Comparison of ENCODE assay signal across 34 cellular contexts in the genomic region with DNA sequence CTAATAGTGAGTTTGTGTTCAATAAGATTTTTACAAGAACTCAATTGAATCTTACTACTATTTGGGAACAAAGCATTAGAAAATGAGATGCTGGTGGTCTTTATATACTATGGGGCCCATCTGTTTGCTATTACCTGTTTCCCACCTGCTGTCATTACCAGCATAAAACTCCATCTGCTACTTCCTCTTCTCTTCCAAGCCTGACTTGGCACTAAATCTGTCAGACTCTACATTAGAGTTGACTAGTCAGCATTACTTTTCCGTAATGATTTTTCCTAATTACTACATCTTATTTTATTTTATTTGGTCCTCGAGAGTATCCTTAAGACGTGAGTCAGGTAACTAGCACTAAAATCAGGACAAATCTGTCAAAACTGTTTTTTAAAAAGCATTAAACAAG.
DNase-seq lines count a peak whose midpoint lies in the region; ATAC-seq, FAIRE-seq and TF ChIP-seq lines count a peak whose summit lies in the region.
"Had no signal": no experiment of that assay in that cellular context is flagged by ENCODE, and none has a peak within 500 bp of the region (broad histone marks: within the 10 kb centered on the region; RNA-seq: fewer than 3 reads in every experiment).

No MANE protein-coding gene starts in this region.

- no peak overlapping the region for H2AK5ac ChIP-seq in IMR-90 (ENCODE audit: low read depth, low read length)

- H3K18ac ChIP-seq in IMR-90 (ENCODE audit: low read depth, low read length): no peak overlapping the region

- H3K9me3 Mint-ChIP-seq in endothelial cell (ENCODE audit: unreplicated experiment): no peaks in the 10 kb centered on the region
- no peaks in the 10 kb centered on the region for H3K9me3 Mint-ChIP-seq in activated CD4-positive, alpha-beta T cell treated with anti-CD3 and anti-CD28 coated beads, Interleukin-2, amount 10 ng/mL, durations not matched to agents 7 days and 5 days
- H3K9me3 Mint-ChIP-seq: activated T-helper 2 cell treated with anti-CD3 and anti-CD28 coated beads, Interferon-gamma antibody, Interleukin-2, Interleukin-4, amounts not matched to agents 10 μg/mL and 5 μg/mL and 100 μg/mL, durations not matched to agents 14 hours and 24 hours and 36 hours; central memory CD8-positive, alpha-beta T cell; T-cell had no signal

- no peaks in the 10 kb centered on the region for H3K79me2 ChIP-seq in K562 (ENCODE audit: control insufficient read depth, insufficient read depth, low read length)
- H3K79me2 ChIP-seq: parathyroid adenoma had no signal

- in situ Hi-C loops in IMR-90 (cut with MboI; ENCODE audit: low sequenced_read_pairs) (no loop called here), K562 (cut with MboI) (no loop called here)

- H2BK20ac ChIP-seq in IMR-90 (ENCODE audit: low read depth, low read length): 0 out of 2 replicates have a peak overlapping the region, but pooled peaks have one; percentile 80

- H3K27me3 ChIP-seq in IMR-90 (ENCODE audit: control insufficient read depth, insufficient read depth, low read length): no peaks in the 10 kb centered on the region
- peaks cover 0 to 4% of the 10 kb centered on the region in 2 experiments; a peak in 1 of 5 replicates for H3K27me3 ChIP-seq in K562 (ENCODE audit: control insufficient read depth in 2 of 2, insufficient read depth in 2 of 2, low read length in 2 of 2)
- H3K27me3 ChIP-seq: body of pancreas, esophagus muscularis mucosa, foreskin keratinocyte, heart left ventricle, right atrium auricular region, suprapubic skin, upper lobe of left lung had no signal

- CTCF ChIA-PET in IMR-90 (lab: Yijun Ruan, JAX) (no interaction called here), K562 (lab: Yijun Ruan, JAX; ENCODE audit: low intra/inter-chr PET ratio) (no interaction called here)
- CTCF ChIA-PET in activated CD4-positive, alpha-beta T cell treated with anti-CD3 and anti-CD28 coated beads, Interleukin-2, amount 10 ng/mL, durations not matched to agents 7 days and 5 days (lab: Charles Lee): no interaction called here

- no peak for TF ChIP-seq EP300 in K562 (IDR thresholded peaks at IDR 0.05; ENCODE audit: low read length)

- H3K9me3 ChIP-seq in IMR-90 (ENCODE audit: control insufficient read depth, insufficient read depth, low read length) (no peaks in the 10 kb centered on the region), K562 (replicated peaks; ENCODE audit: control insufficient read depth, insufficient read depth, low read depth, low read length) (no peaks in the 10 kb centered on the region)
- H3K9me3 ChIP-seq: body of pancreas, esophagus muscularis mucosa, heart left ventricle, left ventricle myocardium inferior, right atrium auricular region, suprapubic skin, upper lobe of left lung had no signal

- no peaks in the 10 kb centered on the region for H3K36me3 Mint-ChIP-seq in endothelial cell (ENCODE audit: low read depth, unreplicated experiment)
- H3K36me3 Mint-ChIP-seq in activated CD4-positive, alpha-beta T cell treated with anti-CD3 and anti-CD28 coated beads, Interleukin-2, amount 10 ng/mL, durations not matched to agents 7 days and 5 days (ENCODE audit: low read depth): no peaks in the 10 kb centered on the region
- H3K36me3 Mint-ChIP-seq: T-cell had no signal

- H2AK9ac ChIP-seq in IMR-90 (replicated peaks; ENCODE audit: low read depth, low read length, poor library complexity): no peak overlapping the region

- intact Hi-C loops in IMR-90 (cut with micrococcal nuclease): no loop called here
- intact Hi-C loops in K562 (cut with micrococcal nuclease): no loop called here

- H3K27ac ChIP-seq in IMR-90 (ENCODE audit: insufficient read depth, low read length) (no peak overlapping the region), K562 (ENCODE audit: extremely low read depth, low read depth, low read length) (no peak overlapping the region)
- H3K27ac ChIP-seq: 22Rv1, body of pancreas, C4-2B, esophagus muscularis mucosa, foreskin keratinocyte, heart left ventricle, left ventricle myocardium inferior, parathyroid adenoma, right atrium auricular region, suprapubic skin, upper lobe of left lung had no signal

- H2BK5ac ChIP-seq in IMR-90 (ENCODE audit: low read depth, low read length, poor library complexity, severe bottlenecking): no peak overlapping the region

- H3K4ac ChIP-seq in IMR-90 (ENCODE audit: low read depth, low read length): no peak overlapping the region

- no peaks in the 10 kb centered on the region for H4K20me1 ChIP-seq in IMR-90 (ENCODE audit: insufficient read depth, low read length)
- H4K20me1 ChIP-seq in K562 (replicated peaks; ENCODE audit: control insufficient read depth, insufficient read depth, low read length): no peaks in the 10 kb centered on the region

- H3K9ac ChIP-seq in IMR-90 (ENCODE audit: low read depth, low read length) (no peak overlapping the region), K562 (ENCODE audit: insufficient read depth in 1 of 2, low read depth in 2 of 2, low read length in 2 of 2) (no peak overlapping the region)
- H3K9ac ChIP-seq: parathyroid adenoma had no signal

- TF ChIP-seq RAD21 in IMR-90 (IDR thresholded peaks at IDR 0.05; ENCODE audit: low read length) (no peak), K562 (CRISPR knock-in tag; conservative IDR thresholded peaks at IDR 0.05 in 1 of 2, IDR thresholded peaks at IDR 0.05 in 1 of 2) (no peak)

- no peaks in the 10 kb centered on the region for H3K79me1 ChIP-seq in IMR-90 (ENCODE audit: low read depth in 1 of 2, low read length in 2 of 2)

- DNase-seq in DMS153 treated with DMSO at 0.1 percent for 48 hours (lab: John Stamatoyannopoulos, UW; ENCODE audit: unreplicated experiment) (peak; percentile 11), DMS153 (lab: John Stamatoyannopoulos, UW) (no peak), IMR-90 (no peak), NCI-H510A (lab: John Stamatoyannopoulos, UW) (peak; percentile 13), K562 (ENCODE audit: extremely low read depth in 1 of 4, low spot score in 3 of 4) (no peak), endothelial cell (ENCODE audit: low spot score) (no peak)
- DNase-seq in NK-92 treated with Interleukin-12 subunit alpha and Interleukin-12 subunit beta, amount 100 ng/mL, for 24 hours (lab: John Stamatoyannopoulos, UW): no peak
- no peak for DNase-seq in activated CD4-positive, alpha-beta T cell treated with anti-CD3 and anti-CD28 coated beads, Interleukin-2, amount 10 ng/mL, durations not matched to agents 7 days and 5 days
- DNase-seq: activated CD4-positive, alpha-beta T cell treated with anti-CD3 and anti-CD28 coated beads for 48 hours; activated CD8-positive, alpha-beta memory T cell treated with anti-CD3 and anti-CD28 coated beads for 24 hours; activated naive CD4-positive, alpha-beta T cell treated with anti-CD3 and anti-CD28 coated beads, Interleukin-2, amount 50 U/mL, for 16 hours; activated T-cell treated with anti-CD3 and anti-CD28 coated beads for 4 hours; body of pancreas; dermis blood vessel endothelial cell; EL; foreskin keratinocyte; heart left ventricle; left ventricle myocardium inferior; mesenchymal stem cell; NCI-H187 treated with DMSO at 0.1 percent for 48 hours; RPMI8226; stimulated activated CD4-positive, alpha-beta T cell treated with anti-CD3 and anti-CD28 coated beads, Interleukin-1b, Interleukin-23, amount 100 ng/mL, for 48 hours; stimulated activated naive CD4-positive, alpha-beta T cell treated with Interleukin-2 at 50 U/mL for 16 hours; T-cell; upper lobe of left lung had no signal

- H2BK120ac ChIP-seq in IMR-90 (ENCODE audit: low read depth, low read length): peak overlapping the region; percentile 72; the same call in 1 of the 2 replicates

- no peak overlapping the region for H3K56ac ChIP-seq in IMR-90 (ENCODE audit: extremely low read depth, insufficient read depth, low read length)

- H3K4me3 Mint-ChIP-seq in endothelial cell (ENCODE audit: unreplicated experiment): no peak overlapping the region
- H3K4me3 Mint-ChIP-seq in activated CD4-positive, alpha-beta T cell treated with anti-CD3 and anti-CD28 coated beads, Interleukin-2, amount 10 ng/mL, durations not matched to agents 7 days and 5 days: no peak overlapping the region
- H3K4me3 Mint-ChIP-seq: central memory CD8-positive, alpha-beta T cell; neural crest cell; T-cell had no signal

- peak overlapping the region; percentile 98; the same call in 1 of the 3 replicates for H2BK15ac ChIP-seq in IMR-90 (ENCODE audit: low read depth, low read length)

- H3K14ac ChIP-seq in IMR-90 (replicated peaks; ENCODE audit: low read depth, low read length): no peak overlapping the region

- H4K8ac ChIP-seq in IMR-90 (ENCODE audit: low read depth in 2 of 2, low read length in 2 of 2): no peak overlapping the region

- no CpG with 5 or more reads among the region's 3 CpGs for whole genome bisulfite sequencing in IMR-90 (ENCODE audit: extremely low coverage in 2 of 2, insufficient read length in 1 of 2), 2 experiments
- 2% methylated on average over 3 of the region's 3 CpGs for WGBS in K562 (ENCODE audit: insufficient coverage, low coverage, missing lambda C conversion rate)

- POLR2A ChIA-PET in IMR-90 (lab: Charles Lee; ENCODE audit: unreplicated experiment): no interaction called here
- POLR2A ChIA-PET in K562 (lab: Yijun Ruan, JAX): no interaction called here
- POLR2A ChIA-PET in activated CD4-positive, alpha-beta T cell treated with anti-CD3 and anti-CD28 coated beads, Interleukin-2, amount 10 ng/mL, durations not matched to agents 7 days and 5 days (lab: Charles Lee): no interaction called here

- dilution Hi-C loops in IMR-90 (cut with HindIII; ENCODE audit: low sequenced_read_pairs, unreplicated experiment): no loop called here

- BruUV-seq in IMR-90 (replicated peaks; lab: Mats Ljungman, UMichigan): no TSS peak
- no TSS peak for BruUV-seq in K562 (replicated peaks; lab: Mats Ljungman, UMichigan)

- H3K4me1 ChIP-seq in IMR-90 (ENCODE audit: control insufficient read depth, insufficient read depth, low read length) (peaks cover 1% of the 10 kb centered on the region; the same call in 1 of the 2 replicates), K562 (replicated peaks in 1 of 2; ENCODE audit: control insufficient read depth in 2 of 2, insufficient read depth in 2 of 2, low read length in 2 of 2) (no peaks in the 10 kb centered on the region)
- H3K4me1 ChIP-seq: body of pancreas, esophagus muscularis mucosa, heart left ventricle, left ventricle myocardium inferior, parathyroid adenoma, right atrium auricular region, suprapubic skin, upper lobe of left lung had no signal

- FAIRE-seq in K562 (lab: Jason Lieb, UNC): no peak

- TF ChIP-seq POLR2A in IMR-90 (IDR thresholded peaks at IDR 0.05; ENCODE audit: low read depth, low read length) (no peak), K562 (conservative IDR thresholded peaks at IDR 0.05) (no peak)

- no peak overlapping the region for H3K23ac ChIP-seq in IMR-90 (ENCODE audit: low read depth, low read length)

- no peaks in the 10 kb centered on the region for H3K27me3 Mint-ChIP-seq in endothelial cell (ENCODE audit: unreplicated experiment)
- peaks cover 13% of the 10 kb centered on the region for H3K27me3 Mint-ChIP-seq in activated CD4-positive, alpha-beta T cell treated with anti-CD3 and anti-CD28 coated beads, Interleukin-2, amount 10 ng/mL, durations not matched to agents 7 days and 5 days
- H3K27me3 Mint-ChIP-seq: central memory CD8-positive, alpha-beta T cell had no signal

- no peak overlapping the region for H2AFZ ChIP-seq in IMR-90 (replicated peaks; ENCODE audit: low read length, poor library complexity)
- H2AFZ ChIP-seq in K562 (ENCODE audit: low read depth, low read length): no peak overlapping the region
- H2AFZ ChIP-seq: parathyroid adenoma had no signal

- H3K9me1 ChIP-seq in IMR-90 (ENCODE audit: insufficient read depth, low read length) (0 out of 2 replicates have a peak, but pooled peaks cover 2% of the 10 kb centered on the region), K562 (ENCODE audit: control insufficient read depth, insufficient read depth, low read length) (no peaks in the 10 kb centered on the region)

- H3K36me3 ChIP-seq in IMR-90 (ENCODE audit: control insufficient read depth, insufficient read depth, low read length) (no peaks in the 10 kb centered on the region), K562 (ENCODE audit: control insufficient read depth, insufficient read depth, low read length) (no peaks in the 10 kb centered on the region)
- H3K36me3 ChIP-seq: esophagus muscularis mucosa, heart left ventricle, left ventricle myocardium inferior, right atrium auricular region, suprapubic skin, upper lobe of left lung had no signal

- no peak overlapping the region for H3K4me2 ChIP-seq in IMR-90 (ENCODE audit: low read depth, low read length)
- H3K4me2 ChIP-seq in K562 (ENCODE audit: insufficient read depth, low read length): no peak overlapping the region

- H4K5ac ChIP-seq in IMR-90 (ENCODE audit: low read depth, low read length): no peak overlapping the region

- H3K4me3 ChIP-seq in IMR-90 (ENCODE audit: insufficient read depth, low read depth, low read length): no peak overlapping the region
- no peak overlapping the region for H3K4me3 ChIP-seq in K562
- H3K4me3 ChIP-seq: body of pancreas, esophagus muscularis mucosa, heart left ventricle, left ventricle myocardium inferior, right atrium auricular region, suprapubic skin, upper lobe of left lung had no signal

- no peak overlapping the region for H4K91ac ChIP-seq in IMR-90 (ENCODE audit: insufficient read depth, low read depth, low read length)

- ATAC-seq in IMR-90 (ENCODE audit: low read depth) (no peak), K562 (no peak)
- ATAC-seq: body of pancreas, foreskin keratinocyte, heart left ventricle, T-cell had no signal

- H3K27ac Mint-ChIP-seq in endothelial cell (ENCODE audit: unreplicated experiment): no peak overlapping the region
- no peak overlapping the region for H3K27ac Mint-ChIP-seq in activated CD4-positive, alpha-beta T cell treated with anti-CD3 and anti-CD28 coated beads, Interleukin-2, amount 10 ng/mL, durations not matched to agents 7 days and 5 days
- H3K27ac Mint-ChIP-seq: activated T-helper 2 cell treated with anti-CD3 and anti-CD28 coated beads, Interferon-gamma antibody, Interleukin-2, Interleukin-4, amounts not matched to agents 10 μg/mL and 5 μg/mL and 100 μg/mL, durations not matched to agents 14 hours and 24 hours and 36 hours; T-cell had no signal

- TF ChIP-seq CTCF in IMR-90 (conservative IDR thresholded peaks at IDR 0.05; ENCODE audit: low read depth, low read length): no peak
- no peak for TF ChIP-seq CTCF in K562 (IDR thresholded peaks at IDR 0.05 in 2 of 3, conservative IDR thresholded peaks at IDR 0.05 in 1 of 3; ENCODE audit: insufficient read depth in 2 of 3, low read depth in 1 of 3, low read length in 3 of 3)
- no peak for TF ChIP-seq CTCF in endothelial cell (IDR thresholded peaks at IDR 0.05; ENCODE audit: unreplicated experiment)

- no peaks in the 10 kb centered on the region for H3K4me1 Mint-ChIP-seq in endothelial cell (ENCODE audit: unreplicated experiment)
- no peaks in the 10 kb centered on the region for H3K4me1 Mint-ChIP-seq in activated CD4-positive, alpha-beta T cell treated with anti-CD3 and anti-CD28 coated beads, Interleukin-2, amount 10 ng/mL, durations not matched to agents 7 days and 5 days
- H3K4me1 Mint-ChIP-seq: central memory CD8-positive, alpha-beta T cell; neural crest cell; T-cell had no signal

Comparison
In these comparisons a context has a peak if more than half of its experiments do, and no peak if none do; other contexts are left out.
1. DNase-seq: peak in DMS153 treated with DMSO at 0.1 percent for 48 hours (single experiment) and NCI-H510A (single experiment); none in DMS153 (single experiment), IMR-90 (single experiment), K562 (0 of 4), NK-92 treated with Interleukin-12 subunit alpha and Interleukin-12 subunit beta, amount 100 ng/mL, for 24 hours (single experiment), endothelial cell (single experiment) and activated CD4-positive, alpha-beta T cell treated with anti-CD3 and anti-CD28 coated beads, Interleukin-2, amount 10 ng/mL, durations not matched to agents 7 days and 5 days (single experiment).